In the genomic region with DNA sequence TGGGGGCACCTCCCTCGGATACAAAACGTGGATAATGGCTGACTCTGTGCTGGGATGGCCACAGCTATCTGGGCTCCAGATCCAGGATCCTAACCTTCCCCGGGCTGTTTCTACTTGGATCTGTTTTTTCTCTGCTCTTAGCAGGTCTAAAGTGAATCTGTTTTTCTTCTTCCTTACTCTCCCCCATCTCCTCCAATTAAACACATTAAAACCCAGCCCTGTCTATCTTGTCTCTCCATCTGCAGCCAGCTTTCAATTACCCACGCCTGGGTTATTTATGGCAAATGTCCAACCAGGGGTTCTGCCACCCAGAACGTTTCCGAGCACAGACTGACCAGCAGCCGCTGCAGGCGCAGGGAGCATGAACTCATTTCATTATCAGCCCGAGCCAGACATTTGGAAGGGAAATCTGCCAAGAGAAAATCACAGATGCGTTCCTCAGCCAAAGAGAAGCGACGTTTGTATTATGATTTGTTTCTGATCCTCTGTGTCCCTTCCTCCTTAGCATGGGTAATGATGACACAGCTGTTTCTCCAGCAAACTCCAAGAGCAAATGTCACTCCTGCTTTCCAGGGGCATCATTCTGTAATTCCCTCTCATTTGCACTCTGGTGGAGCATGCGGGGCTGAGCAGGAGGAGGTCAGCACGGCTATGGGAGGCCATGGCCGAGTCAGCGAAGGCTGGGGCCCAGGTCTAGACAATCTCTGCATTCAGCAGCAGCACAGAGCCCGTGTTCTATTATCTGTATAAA, we compare ENCODE assay signal across 9 cellular contexts. TPM values are rescaled to one million over a fixed set of nuclear protein-coding genes. Genes with fewer than 3 reads are reported as not detected.
DNase-seq lines count a peak whose midpoint lies in the region; ATAC-seq and TF ChIP-seq lines count a peak whose summit lies in the region.
"Had no signal": no experiment of that assay in that cellular context is flagged by ENCODE, and none has a peak within 500 bp of the region (broad histone marks: within the 10 kb centered on the region; RNA-seq: fewer than 3 reads in every experiment).

No MANE protein-coding gene starts in this region.

- H4K20me1 ChIP-seq in KMS-11 (ENCODE audit: insufficient read depth) (no peaks in the 10 kb centered on the region), PC-9 (ENCODE audit: insufficient read depth) (no peaks in the 10 kb centered on the region)

- no TSS peak for BruUV-seq in PC-9 (replicated peaks; lab: Mats Ljungman, UMichigan)

- POLR2A ChIA-PET in PC-9 (lab: Charles Lee; ENCODE audit: unreplicated experiment) = no interaction called here

- H3K9me2 ChIP-seq in PC-9 (ENCODE audit: insufficient read depth) = no peaks in the 10 kb centered on the region

- H3K27ac Mint-ChIP-seq in stimulated activated effector memory CD8-positive, alpha-beta T cell treated with anti-CD3 and anti-CD28 coated beads, Interleukin-12 subunit alpha, Interleukin-12 subunit beta, amount 100 ng/mL, for 72 hours = no peak overlapping the region

- intact Hi-C loops in right cardiac atrium (cut with DNase I) = loop anchor here in 1 of 4 donors (5.0 kb wide), 1 partner anchor 115 kb away; a partner anchor contains a TSS
- intact Hi-C loops in PC-9 (cut with micrococcal nuclease; ENCODE audit: unreplicated experiment) = no loop called here

- ATAC-seq in right cardiac atrium (peak; percentile 53 to 73), GM21367 (IDR thresholded peaks at IDR 0.05; ENCODE audit: unreplicated experiment) (no peak), GM19035 (IDR thresholded peaks at IDR 0.05; ENCODE audit: unreplicated experiment) (no peak)
- no peak for ATAC-seq in stimulated activated effector memory CD8-positive, alpha-beta T cell treated with anti-CD3 and anti-CD28 coated beads, Interleukin-12 subunit alpha, Interleukin-12 subunit beta, amount 100 ng/mL, for 72 hours

- H3K27ac ChIP-seq in KMS-11 = peak overlapping the region; percentile 88
- H3K27ac ChIP-seq in right cardiac atrium (ENCODE audit: low read length) = peak overlapping the region; percentile 74
- H3K27ac ChIP-seq in PC-9 = no peak overlapping the region

- H3K9ac ChIP-seq in KMS-11 = peak overlapping the region; percentile 62; the same call in 1 of the 2 replicates
- peak overlapping the region; percentile 61 for H3K9ac ChIP-seq in adipocyte (ENCODE audit: low read length)
- H3K9ac ChIP-seq in skeletal muscle satellite cell (ENCODE audit: low read depth, low read length) = peak overlapping the region; percentile 58

- no peaks in the 10 kb centered on the region for H3K9me3 Mint-ChIP-seq in stimulated activated effector memory CD8-positive, alpha-beta T cell treated with anti-CD3 and anti-CD28 coated beads, Interleukin-12 subunit alpha, Interleukin-12 subunit beta, amount 100 ng/mL, for 72 hours

- H2AFZ ChIP-seq in KMS-11 (ENCODE audit: low read depth) (no peak overlapping the region), PC-9 (no peak overlapping the region)

- H3K4me2 ChIP-seq in KMS-11 (peak overlapping the region; percentile 53), skeletal muscle satellite cell (ENCODE audit: low read length) (peak overlapping the region; percentile 46), PC-9 (no peak overlapping the region)

- H3K9me3 ChIP-seq in adipocyte (ENCODE audit: control insufficient read depth, low read length) = no peaks in the 10 kb centered on the region
- H3K9me3 ChIP-seq in right cardiac atrium (ENCODE audit: control insufficient read depth, low read length) = no peaks in the 10 kb centered on the region
- H3K9me3 ChIP-seq in skeletal muscle satellite cell (replicated peaks; ENCODE audit: low read length) = no peaks in the 10 kb centered on the region
- no peaks in the 10 kb centered on the region for H3K9me3 ChIP-seq in PC-9 (ENCODE audit: insufficient read depth, low read depth)

- no peak for TF ChIP-seq CTCF in KMS-11 (conservative IDR thresholded peaks at IDR 0.05; ENCODE audit: low read depth, low read length)
- no peak for TF ChIP-seq CTCF in PC-9 (conservative IDR thresholded peaks at IDR 0.05)

- H3K27me3 ChIP-seq in KMS-11 (ENCODE audit: insufficient read depth, low read depth) (no peaks in the 10 kb centered on the region), adipocyte (replicated peaks; ENCODE audit: control insufficient read depth, insufficient read depth, low read length) (no peaks in the 10 kb centered on the region), right cardiac atrium (ENCODE audit: control insufficient read depth, insufficient read depth) (no peaks in the 10 kb centered on the region), skeletal muscle satellite cell (ENCODE audit: control insufficient read depth, insufficient read depth, low read length) (no peaks in the 10 kb centered on the region), PC-9 (ENCODE audit: insufficient read depth, low read depth) (no peaks in the 10 kb centered on the region)

- no peaks in the 10 kb centered on the region for H3F3A ChIP-seq in PC-9 (ENCODE audit: insufficient read depth, low read depth)

- no peaks in the 10 kb centered on the region for H3K36me3 Mint-ChIP-seq in stimulated activated effector memory CD8-positive, alpha-beta T cell treated with anti-CD3 and anti-CD28 coated beads, Interleukin-12 subunit alpha, Interleukin-12 subunit beta, amount 100 ng/mL, for 72 hours

- 5% methylated on average over 17 of the region's 17 CpGs for WGBS in right cardiac atrium

- no peak overlapping the region for H3K4me3 ChIP-seq in KMS-11 (IDR thresholded peaks at IDR 0.05; ENCODE audit: insufficient read depth, low read depth, low read length)
- peak overlapping the region; percentile 50 for H3K4me3 ChIP-seq in adipocyte (ENCODE audit: low read length)
- H3K4me3 ChIP-seq in right cardiac atrium (ENCODE audit: low read length) = no peak overlapping the region
- H3K4me3 ChIP-seq in skeletal muscle satellite cell (ENCODE audit: low read length) = no peak overlapping the region
- no peak overlapping the region for H3K4me3 ChIP-seq in PC-9

- no peak overlapping the region for H3K4me3 Mint-ChIP-seq in stimulated activated effector memory CD8-positive, alpha-beta T cell treated with anti-CD3 and anti-CD28 coated beads, Interleukin-12 subunit alpha, Interleukin-12 subunit beta, amount 100 ng/mL, for 72 hours

- H3K4me1 ChIP-seq in KMS-11 (ENCODE audit: low read depth, poor library complexity, severe bottlenecking) (peaks cover 91% of the 10 kb centered on the region), adipocyte (ENCODE audit: control insufficient read depth, insufficient read depth, low read length) (peaks cover 44% of the 10 kb centered on the region), right cardiac atrium (ENCODE audit: control insufficient read depth, insufficient read depth, low read length) (peaks cover 17% of the 10 kb centered on the region), skeletal muscle satellite cell (ENCODE audit: control insufficient read depth, insufficient read depth, low read length) (peaks cover 46% of the 10 kb centered on the region), PC-9 (replicated peaks; ENCODE audit: insufficient read depth) (peaks cover 5% of the 10 kb centered on the region; the same call in 1 of the 2 replicates)

- DNase-seq in adipocyte (ENCODE audit: low read depth) = peak; percentile 74
- DNase-seq in right cardiac atrium = peak; percentile 59 to 81 (median 78)
- DNase-seq in PC-9 = no peak
- no peak for DNase-seq in stimulated activated effector memory CD8-positive, alpha-beta T cell treated with anti-CD3 and anti-CD28 coated beads, Interleukin-12 subunit alpha, Interleukin-12 subunit beta, amount 100 ng/mL, for 72 hours (ENCODE audit: low spot score in 2 of 2)
- DNase-seq: mammary epithelial cell had no signal

- H3K4me1 Mint-ChIP-seq in stimulated activated effector memory CD8-positive, alpha-beta T cell treated with anti-CD3 and anti-CD28 coated beads, Interleukin-12 subunit alpha, Interleukin-12 subunit beta, amount 100 ng/mL, for 72 hours = no peaks in the 10 kb centered on the region

- CTCF ChIA-PET in PC-9 (lab: Charles Lee) = interaction anchor here (0.6 kb wide), 1 partner anchor 213 kb away, joined by 3 read pairs; no protein-coding TSS in a partner anchor

- H3K36me3 ChIP-seq in KMS-11 (ENCODE audit: insufficient read depth) (no peaks in the 10 kb centered on the region; the same call in 1 of the 2 replicates), adipocyte (ENCODE audit: control insufficient read depth, insufficient read depth, low read length, severe bottlenecking) (peaks cover 55% of the 10 kb centered on the region), skeletal muscle satellite cell (ENCODE audit: insufficient read depth, low read length) (peaks cover 49% of the 10 kb centered on the region), PC-9 (ENCODE audit: low read depth) (no peaks in the 10 kb centered on the region)

- H3K79me2 ChIP-seq in KMS-11 (ENCODE audit: insufficient read depth, low read depth) (no peaks in the 10 kb centered on the region), PC-9 (ENCODE audit: low read depth) (no peaks in the 10 kb centered on the region)

RNA-seq across cellular contexts. Expression of a gene that starts 42.0 kb away (rescaled TPM):
- total RNA-seq in right cardiac atrium (10 to 100 TPM in 3 of 4 donors, 1 to 10 TPM in 1; 9.6 to 12.8 (median 10.6) TPM), PC-9 (2021) (35.6 and 61.8 TPM in 2 replicates)
- polyA plus RNA-seq in right cardiac atrium = 4.2 TPM
- 25.1 and 36.2 TPM in 2 replicates for total RNA-seq in skeletal muscle satellite cell (2012; rRNA removed)

Comparison
In these comparisons a context has a peak if more than half of its experiments do, and no peak if none do; other contexts are left out.
1. DNase-seq: peak in adipocyte (single experiment) and right cardiac atrium (3 of 3); none in PC-9 (0 of 2) and stimulated activated effector memory CD8-positive, alpha-beta T cell treated with anti-CD3 and anti-CD28 coated beads, Interleukin-12 subunit alpha, Interleukin-12 subunit beta, amount 100 ng/mL, for 72 hours (0 of 2).
2. ATAC-seq: peak in right cardiac atrium (2 of 2); none in GM21367 (single experiment), GM19035 (single experiment) and stimulated activated effector memory CD8-positive, alpha-beta T cell treated with anti-CD3 and anti-CD28 coated beads, Interleukin-12 subunit alpha, Interleukin-12 subunit beta, amount 100 ng/mL, for 72 hours (single experiment).
3. Peak in every context shown above with its lines, with median percentiles within 50 percentile points of each other: H3K9ac ChIP-seq.